19 cellular contexts compared by ENCODE assay signal in the genomic region with DNA sequence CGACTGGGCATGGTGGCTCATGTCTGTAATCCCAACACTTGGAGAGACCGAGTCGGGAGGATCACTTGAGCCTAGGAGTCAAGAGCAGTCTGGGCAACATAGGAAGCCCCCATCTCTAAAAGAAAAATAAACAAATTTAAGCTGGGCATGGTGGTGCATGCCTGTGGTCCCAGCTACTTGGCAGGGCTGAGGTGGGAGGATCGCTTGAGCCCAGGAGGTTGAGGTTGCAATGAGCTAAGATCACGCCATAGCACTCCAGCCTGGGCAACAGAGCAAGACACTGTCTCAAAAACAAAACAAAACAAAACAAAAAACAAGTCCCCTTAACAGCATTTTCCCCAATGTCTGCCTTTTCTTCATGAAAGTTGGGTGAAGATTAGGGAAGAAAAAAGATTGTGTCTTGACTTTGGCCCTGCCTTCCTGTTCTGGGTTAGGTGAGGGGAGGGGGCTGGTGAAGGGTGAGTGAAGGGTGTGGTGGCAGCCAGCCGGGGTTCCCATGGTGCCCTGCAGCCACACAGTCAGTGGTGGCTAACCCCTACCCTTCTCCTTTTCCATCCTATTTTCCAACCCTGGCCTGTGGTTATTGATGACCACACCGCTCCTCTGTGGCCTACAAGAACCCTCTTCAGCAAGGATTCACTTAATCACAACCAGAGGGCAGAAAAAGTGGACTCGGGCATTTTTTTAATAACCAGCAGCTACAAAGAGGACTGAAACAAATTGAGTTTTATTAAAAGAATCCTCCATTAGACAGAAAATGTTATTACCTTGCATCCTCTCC.
"Had no signal": no experiment of that assay in that cellular context is flagged by ENCODE, and none has a peak within 500 bp of the region (broad histone marks: within the 10 kb centered on the region; RNA-seq: fewer than 3 reads in every experiment).

No MANE protein-coding gene starts in this region.

- H3K27ac Mint-ChIP-seq: activated CD8-positive, alpha-beta T cell treated with anti-CD3 and anti-CD28 coated beads, Interleukin-2, amount 10 ng/mL, durations not matched to agents 7 days and 5 days; activated naive CD4-positive, alpha-beta T cell treated with anti-CD3 and anti-CD28 coated beads for 36 hours; activated T-helper 17 cell treated with anti-CD3 and anti-CD28 coated beads, Interleukin-2, amount 50 U/mL, for 72 hours; memory B cell; nephron progenitor cell had no signal

- H3K27ac ChIP-seq: adrenal gland, coronary artery, gastrocnemius medialis, heart right ventricle, left ventricle myocardium inferior, ovary, stomach, thoracic aorta, vagina, VCaP had no signal

- H3K36me3 Mint-ChIP-seq: memory B cell had no signal

- H3K4me3 ChIP-seq: adrenal gland, coronary artery, gastrocnemius medialis, heart right ventricle, left ventricle myocardium inferior, ovary, stomach, thoracic aorta, vagina had no signal

- H3K4me3 Mint-ChIP-seq: activated CD8-positive, alpha-beta T cell treated with anti-CD3 and anti-CD28 coated beads, Interleukin-2, amount 10 ng/mL, durations not matched to agents 7 days and 5 days; activated naive CD4-positive, alpha-beta T cell treated with anti-CD3 and anti-CD28 coated beads for 36 hours; activated T-helper 17 cell treated with anti-CD3 and anti-CD28 coated beads, Interleukin-2, amount 50 U/mL, for 72 hours; memory B cell; nephron progenitor cell had no signal

- H3K36me3 ChIP-seq: adrenal gland, gastrocnemius medialis, heart right ventricle, left ventricle myocardium inferior, ovary, stomach, thoracic aorta, vagina had no signal

- DNase-seq: activated CD4-positive, alpha-beta T cell treated with anti-CD3 and anti-CD28 coated beads for 4 hours; activated CD8-positive, alpha-beta T cell treated with anti-CD3 and anti-CD28 coated beads, Interleukin-2, amount 10 ng/mL, durations not matched to agents 7 days and 5 days; activated naive CD4-positive, alpha-beta T cell treated with anti-CD3 and anti-CD28 coated beads for 36 hours; adrenal gland; central memory CD4-positive, alpha-beta T cell; effector CD4-positive, alpha-beta T cell; gastrocnemius medialis; heart right ventricle; left ventricle myocardium inferior; nephron progenitor cell; ovary; stomach; T-helper 9 cell had no signal

- H3K27me3 ChIP-seq: adrenal gland, gastrocnemius medialis, ovary, vagina had no signal

- H3K9me3 Mint-ChIP-seq: activated naive CD4-positive, alpha-beta T cell treated with anti-CD3 and anti-CD28 coated beads for 36 hours; activated T-helper 17 cell treated with anti-CD3 and anti-CD28 coated beads, Interleukin-2, amount 50 U/mL, for 72 hours; memory B cell; nephron progenitor cell had no signal

- ATAC-seq: activated CD8-positive, alpha-beta T cell treated with anti-CD3 and anti-CD28 coated beads, Interleukin-2, amount 10 ng/mL, durations not matched to agents 7 days and 5 days; activated T-helper 17 cell treated with anti-CD3 and anti-CD28 coated beads, Interleukin-2, amount 50 U/mL, for 72 hours; gastrocnemius medialis; heart right ventricle had no signal

- H3K9me3 ChIP-seq: adrenal gland, gastrocnemius medialis, heart right ventricle, left ventricle myocardium inferior, ovary, stomach, thoracic aorta, vagina had no signal

- H3K27me3 Mint-ChIP-seq: activated T-helper 17 cell treated with anti-CD3 and anti-CD28 coated beads, Interleukin-2, amount 50 U/mL, for 72 hours; memory B cell had no signal
